Comparison of ENCODE assay signal across 8 cellular contexts in genomic region chr15:39580117-39580629, GRCh38. TPM values are rescaled to one million over a fixed set of nuclear protein-coding genes. Genes with fewer than 3 reads are reported as not detected.
DNase-seq lines count a peak whose midpoint lies in the region; ATAC-seq, FAIRE-seq and TF ChIP-seq lines count a peak whose summit lies in the region.

No MANE protein-coding gene starts in this region.

- peak; percentile 63 for ATAC-seq in GM21786 (IDR thresholded peaks at IDR 0.05; ENCODE audit: unreplicated experiment)

- FAIRE-seq in frontal cortex (lab: Jason Lieb, UNC), result no peak

- peak overlapping the region; percentile 44 for H3K4me3 ChIP-seq in LNCaP clone FGC (ENCODE audit: low read depth, low read length)

- peak; percentile 53 for DNase-seq in DMS 273 treated with DMSO at 0.1 percent for 48 hours (lab: John Stamatoyannopoulos, UW)
- no peak for DNase-seq in LNCaP clone FGC (ENCODE audit: low read depth)
- peak; percentile 77 for DNase-seq in SK-MEL-5 (ENCODE audit: low read depth, low spot score)
- peak; percentile 91 for DNase-seq in activated naive CD4-positive, alpha-beta T cell treated with Interleukin-2 at 50 U/mL for 16 hours
- DNase-seq in frontal cortex (ENCODE audit: low spot score in 2 of 2), result peak; percentile 61 to 78
- peak; percentile 78 for DNase-seq in non-pigmented ciliary epithelial cell (ENCODE audit: low read depth)
- peak; percentile 94 for DNase-seq in stromal cell of bone marrow (ENCODE audit: low read depth)

- TF ChIP-seq CTCF in LNCaP clone FGC (IDR thresholded peaks at IDR 0.05; ENCODE audit: control insufficient read depth, extremely low read depth, insufficient read depth), result peak; percentile 62

- in situ Hi-C loops in SK-MEL-5 (cut with HindIII; ENCODE audit: low pct_unique_long_range_greater_than_20kb, low sequenced_read_pairs), result no loop called here

RNA-seq across cellular contexts. Expression of gene THBS1, which starts 0.7 kb away (rescaled TPM):
- 5.4 and 8.2 TPM in 2 replicates for total RNA-seq in SK-MEL-5 (2014; rRNA removed; shearing (Covaris generic))
- polyA plus RNA-seq in SK-MEL-5 (2015; cell fraction: cytosol; rRNA removed), result 6.3 and 8.3 TPM in 2 replicates
- polyA plus RNA-seq in SK-MEL-5 (2015; cell fraction: nucleus; rRNA removed), result 18.6 and 28.6 TPM in 2 replicates
- total RNA-seq in frontal cortex, result 57.1 TPM
